In the genomic region with DNA sequence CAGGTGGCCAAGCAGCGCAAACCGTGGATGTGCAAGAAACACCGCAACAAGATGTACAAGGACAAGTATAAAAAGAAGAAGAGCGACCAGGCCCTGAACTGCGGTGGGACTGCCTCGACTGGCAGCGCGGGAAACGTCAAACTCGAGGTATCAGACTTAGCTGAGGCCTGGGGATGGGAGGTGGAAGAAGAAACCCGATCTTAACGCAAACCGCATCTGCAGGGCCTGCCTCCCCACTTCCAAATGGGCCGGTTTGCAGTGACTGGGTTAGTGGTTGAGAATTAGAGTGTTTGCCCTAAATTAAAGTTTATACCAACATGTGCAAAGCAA, we compare ENCODE assay signal across 8 cellular contexts. TPM values are rescaled to one million over a fixed set of nuclear protein-coding genes. Genes with fewer than 3 reads are reported as not detected.
DNase-seq lines count a peak whose midpoint lies in the region; ATAC-seq and TF ChIP-seq lines count a peak whose summit lies in the region.

No MANE protein-coding gene starts in this region.

- ATAC-seq in GM19023 (IDR thresholded peaks at IDR 0.05; ENCODE audit: unreplicated experiment): peak; percentile 24
- ATAC-seq in HG03196 (IDR thresholded peaks at IDR 0.05; ENCODE audit: unreplicated experiment): peak; percentile 15

- intact Hi-C loops in colonic mucosa (cut with DNase I): no loop called here

- peak overlapping the region; percentile 69; the same call in 1 of the 2 replicates for H3K9ac ChIP-seq in SK-N-SH
- H3K9ac ChIP-seq in colonic mucosa (ENCODE audit: low read depth in 2 of 2, low read length in 2 of 2): peak overlapping the region; percentile 73 to 78
- peak overlapping the region; percentile 54 to 78 for H3K9ac ChIP-seq in mucosa of rectum (ENCODE audit: low read depth in 1 of 2, low read length in 2 of 2)
- peak overlapping the region; percentile 10 to 91 (median 83) for H3K9ac ChIP-seq in subcutaneous abdominal adipose tissue (ENCODE audit: low read length in 5 of 5)

- peak overlapping the region; percentile 94 for H2AFZ ChIP-seq in SK-N-SH (ENCODE audit: low read depth)

- peaks cover 2% of the 10 kb centered on the region for H3F3A ChIP-seq in SK-N-SH (replicated peaks; ENCODE audit: insufficient read depth)

- H3K27me3 ChIP-seq in BJ (ENCODE audit: control insufficient read depth, insufficient read depth, low read length): no peaks in the 10 kb centered on the region
- no peaks in the 10 kb centered on the region for H3K27me3 ChIP-seq in SK-N-SH (ENCODE audit: insufficient read depth)
- H3K27me3 ChIP-seq in colonic mucosa: no peaks in the 10 kb centered on the region
- H3K27me3 ChIP-seq in mucosa of rectum (ENCODE audit: control insufficient read depth in 2 of 2, insufficient read depth in 2 of 2, low read length in 2 of 2): no peaks in the 10 kb centered on the region
- H3K27me3 ChIP-seq in subcutaneous abdominal adipose tissue (ENCODE audit: control insufficient read depth in 5 of 5, insufficient read depth in 4 of 5, low read length in 5 of 5): no peaks in the 10 kb centered on the region

- H3K4me1 ChIP-seq in SK-N-SH (ENCODE audit: control insufficient read depth in 1 of 2, insufficient read depth in 2 of 2, low read depth in 1 of 2, low read length in 1 of 2) (peaks cover 0 to 4% of the 10 kb centered on the region in 2 experiments; a peak in 2 of 4 replicates), colonic mucosa (peaks cover 8% of the 10 kb centered on the region), mucosa of rectum (ENCODE audit: control insufficient read depth in 2 of 2, insufficient read depth in 2 of 2, low read length in 2 of 2) (peaks cover 8 to 9% of the 10 kb centered on the region in 2 donors), subcutaneous abdominal adipose tissue (ENCODE audit: control insufficient read depth in 5 of 5, insufficient read depth in 5 of 5, low read length in 5 of 5) (peaks cover 10 to 29% (median 25%) of the 10 kb centered on the region in 5 donors)

- TF ChIP-seq CTCF in BJ (IDR thresholded peaks at IDR 0.05; ENCODE audit: insufficient read depth, low read depth, low read length): no peak
- no peak for TF ChIP-seq CTCF in SK-N-SH (IDR thresholded peaks at IDR 0.05)
- no peak for TF ChIP-seq CTCF in colonic mucosa (IDR thresholded peaks at IDR 0.05)
- no peak for TF ChIP-seq CTCF in GM13976 (IDR thresholded peaks at IDR 0.05; ENCODE audit: borderline replicate concordance, control extremely low read depth, extremely low read depth, insufficient read depth, missing control alignments)

- no peaks in the 10 kb centered on the region for H3K36me3 ChIP-seq in BJ (ENCODE audit: control insufficient read depth, insufficient read depth, low read length)
- peaks cover 0 to 4% of the 10 kb centered on the region in 2 experiments for H3K36me3 ChIP-seq in SK-N-SH (replicated peaks in 1 of 2; ENCODE audit: control insufficient read depth in 1 of 2, insufficient read depth in 2 of 2, low read length in 1 of 2)
- H3K36me3 ChIP-seq in colonic mucosa: no peaks in the 10 kb centered on the region
- no peaks in the 10 kb centered on the region for H3K36me3 ChIP-seq in mucosa of rectum (ENCODE audit: control insufficient read depth in 2 of 2, insufficient read depth in 2 of 2, low read length in 2 of 2)
- H3K36me3 ChIP-seq in subcutaneous abdominal adipose tissue (ENCODE audit: control insufficient read depth in 5 of 5, insufficient read depth in 5 of 5, low read length in 5 of 5): peaks cover 0 to 6% (median 0%) of the 10 kb centered on the region in 5 donors

- DNase-seq in BJ (ENCODE audit: low read depth): no peak
- DNase-seq in SK-N-SH: no peak
- no peak for DNase-seq in colonic mucosa
- no peak for DNase-seq in GM13976 (ENCODE audit: low spot score)

- H3K27ac ChIP-seq in SK-N-SH (ENCODE audit: low read depth in 2 of 2, low read length in 1 of 2) (no peak overlapping the region; a peak in 1 of 4 replicates), colonic mucosa (peak overlapping the region; percentile 65), mucosa of rectum (ENCODE audit: low read depth in 2 of 2, low read length in 2 of 2) (peak overlapping the region in 1 of 2 donors; percentile 61), subcutaneous abdominal adipose tissue (ENCODE audit: low read depth, low read length) (peak overlapping the region; percentile 55)

- POLR2A ChIA-PET in BJ (lab: Charles Lee) (no interaction called here), SK-N-SH (lab: Yijun Ruan, JAX) (no interaction called here)

- in situ Hi-C loops in GM13976 (cut with MboI; ENCODE audit: low sequenced_read_pairs, unreplicated experiment): no loop called here

- no peaks in the 10 kb centered on the region for H3K9me2 ChIP-seq in SK-N-SH

- H3K9me3 ChIP-seq in SK-N-SH: no peaks in the 10 kb centered on the region
- H3K9me3 ChIP-seq in colonic mucosa: no peaks in the 10 kb centered on the region
- H3K9me3 ChIP-seq in mucosa of rectum (ENCODE audit: control insufficient read depth in 2 of 2, low read length in 2 of 2): no peaks in the 10 kb centered on the region
- no peaks in the 10 kb centered on the region for H3K9me3 ChIP-seq in subcutaneous abdominal adipose tissue (ENCODE audit: control insufficient read depth in 5 of 5, low read length in 5 of 5)

- CTCF ChIA-PET in BJ (lab: Yijun Ruan, JAX): no interaction called here
- CTCF ChIA-PET in SK-N-SH (lab: Yijun Ruan, JAX): no interaction called here

- TF ChIP-seq EP300 in SK-N-SH (IDR thresholded peaks at IDR 0.05; ENCODE audit: borderline replicate concordance in 1 of 2, low read depth in 1 of 2, low read length in 1 of 2): no peak

- H3K4me3 ChIP-seq in BJ (ENCODE audit: low read depth, low read length) (peak overlapping the region; percentile 92), SK-N-SH (ENCODE audit: low read depth in 2 of 2, low read length in 1 of 2) (peak overlapping the region; percentile 81 to 83), colonic mucosa (peak overlapping the region; percentile 88), mucosa of rectum (ENCODE audit: low read length in 2 of 2) (peak overlapping the region; percentile 70 to 95), subcutaneous abdominal adipose tissue (ENCODE audit: low read depth in 1 of 5, low read length in 5 of 5) (peak overlapping the region; percentile 76 to 86 (median 81))

- H3K4me2 ChIP-seq in SK-N-SH: peak overlapping the region; percentile 90

- peaks cover 40% of the 10 kb centered on the region for H3K79me2 ChIP-seq in SK-N-SH (ENCODE audit: insufficient read depth)

- H4K20me1 ChIP-seq in SK-N-SH (ENCODE audit: insufficient read depth): no peaks in the 10 kb centered on the region

- TF ChIP-seq RAD21 in SK-N-SH (IDR thresholded peaks at IDR 0.05; ENCODE audit: low read length): no peak

- WGBS in SK-N-SH (ENCODE audit: low lambda C conversion rate): 5% methylated on average over 14 of the region's 14 CpGs

TF ChIP-seq in SK-N-SH, 30 proteins besides CTCF, POLR2A, EP300 and RAD21 (continues in another document):
- TF ChIP-seq, protein P1, sequence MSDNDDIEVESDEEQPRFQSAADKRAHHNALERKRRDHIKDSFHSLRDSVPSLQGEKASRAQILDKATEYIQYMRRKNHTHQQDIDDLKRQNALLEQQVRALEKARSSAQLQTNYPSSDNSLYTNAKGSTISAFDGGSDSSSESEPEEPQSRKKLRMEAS (IDR thresholded peaks at IDR 0.05; ENCODE audit: low read depth): peak; percentile 85
- no peak for TF ChIP-seq NRF1 (IDR thresholded peaks at IDR 0.05; ENCODE audit: low read depth, low read length)
- TF ChIP-seq USF2 (IDR thresholded peaks at IDR 0.05; ENCODE audit: borderline replicate concordance, low read depth, low read length): no peak
- TF ChIP-seq RFX5 (IDR thresholded peaks at IDR 0.05; ENCODE audit: low read length): no peak
- no peak for TF ChIP-seq USF1 (IDR thresholded peaks at IDR 0.05; ENCODE audit: borderline replicate concordance, low read depth)
- TF ChIP-seq RXRA (IDR thresholded peaks at IDR 0.05; ENCODE audit: borderline replicate concordance, low read depth): no peak
- TF ChIP-seq GATA2 (CRISPR knock-in tag; IDR thresholded peaks at IDR 0.05): no peak
- TF ChIP-seq MXI1 (IDR thresholded peaks at IDR 0.05; ENCODE audit: low read depth, low read length): peak; percentile 37; the same call in 1 of the 2 replicates

RNA-seq across cellular contexts. Expression of gene RFXAP, which starts 0.8 kb away (rescaled TPM):
- polyA plus RNA-seq in BJ (2011; rRNA removed) (1.7 and 3.3 TPM in 2 replicates), SK-N-SH (2012; rRNA removed) (4.1 and 5.0 TPM in 2 replicates)
- 0.66 and 1.1 TPM in 2 replicates for polyA minus RNA-seq in BJ (2011; rRNA and poly(A)+ RNA removed)
- 4.9 and 5.8 TPM in 2 replicates for polyA plus RNA-seq in SK-N-SH (2012; cell fraction: cytosol; rRNA removed)
- polyA plus RNA-seq in SK-N-SH (2012; cell fraction: nucleus; rRNA removed): 6.7 and 9.5 TPM in 2 replicates
- total RNA-seq in colonic mucosa: 1 to 10 TPM; 2.4 to 3.0 TPM

Comparison
In these comparisons a context has a peak if more than half of its experiments do, and no peak if none do; other contexts are left out.
1. H3K27ac ChIP-seq: peak in colonic mucosa (single experiment) and subcutaneous abdominal adipose tissue (single experiment); none in SK-N-SH (0 of 2).
2. Peak in every context shown above with its lines, with median percentiles within 50 percentile points of each other: H3K4me3 ChIP-seq and H3K9ac ChIP-seq.